ENCODE assay signal across 14 cellular contexts in the genomic region with DNA sequence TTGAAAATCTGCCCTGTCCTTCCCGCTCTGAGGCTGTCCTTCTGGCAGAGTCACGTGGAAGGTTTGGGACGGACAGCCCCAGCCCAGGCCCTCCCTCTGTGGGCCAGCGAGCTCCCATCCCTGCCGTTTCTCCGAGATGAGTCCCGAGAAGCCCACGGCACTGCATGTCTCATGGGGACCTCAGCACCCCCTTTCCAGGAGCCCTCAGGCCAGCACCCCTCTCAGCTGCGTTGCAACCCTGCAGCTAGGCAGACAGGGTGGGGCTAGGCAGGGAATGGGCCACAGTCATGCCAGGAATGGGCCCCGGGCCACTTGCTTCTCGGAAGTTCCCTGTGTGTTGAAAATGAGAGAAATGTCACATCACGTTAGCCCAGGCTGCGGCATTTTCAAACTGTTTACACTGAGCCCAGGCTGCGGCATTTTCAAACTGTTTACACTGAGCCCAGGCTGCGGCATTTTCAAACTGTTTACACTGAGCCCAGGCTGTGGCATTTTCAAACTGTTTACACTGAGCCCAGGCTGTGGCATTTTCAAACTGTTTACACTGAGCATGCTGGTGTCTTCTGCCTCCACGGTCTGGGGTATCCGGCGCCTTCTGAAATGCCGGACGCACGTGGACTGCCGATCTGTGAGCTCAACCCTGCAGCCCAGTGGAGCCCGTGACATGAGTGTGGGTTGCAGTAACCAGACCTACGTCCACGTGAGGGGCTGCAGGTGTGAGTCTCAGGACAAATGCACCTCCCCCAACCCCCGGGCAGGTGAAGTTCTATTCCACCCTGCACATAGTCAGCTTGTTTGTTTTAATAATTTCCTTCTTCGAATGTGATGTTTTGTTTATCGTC. TPM values are rescaled to one million over a fixed set of nuclear protein-coding genes. Genes with fewer than 3 reads are reported as not detected.
DNase-seq lines count a peak whose midpoint lies in the region; ATAC-seq and TF ChIP-seq lines count a peak whose summit lies in the region.
"Had no signal": no experiment of that assay in that cellular context is flagged by ENCODE, and none has a peak within 500 bp of the region (broad histone marks: within the 10 kb centered on the region; RNA-seq: fewer than 3 reads in every experiment).

No MANE protein-coding gene starts in this region.

- H3K4me2 ChIP-seq in PC-9, result peak overlapping the region; percentile 73

- no peaks in the 10 kb centered on the region for H3K9me3 ChIP-seq in PC-9 (ENCODE audit: insufficient read depth, low read depth)
- H3K9me3 ChIP-seq in esophagus squamous epithelium, result no peaks in the 10 kb centered on the region
- no peaks in the 10 kb centered on the region for H3K9me3 ChIP-seq in muscle layer of duodenum (ENCODE audit: control insufficient read depth in 1 of 2, low read length in 2 of 2)
- no peaks in the 10 kb centered on the region for H3K9me3 ChIP-seq in upper lobe of left lung

- H4K20me1 ChIP-seq in PC-9 (ENCODE audit: insufficient read depth), result no peaks in the 10 kb centered on the region

- no peak overlapping the region for H3K27ac Mint-ChIP-seq in activated CD4-positive, alpha-beta T cell treated with anti-CD3 and anti-CD28 coated beads for 36 hours
- H3K27ac Mint-ChIP-seq: stimulated activated naive CD8-positive, alpha-beta T cell treated with anti-CD3 and anti-CD28 coated beads, Interleukin-15, amount 100 ng/mL, for 72 hours had no signal

- no TSS peak for BruUV-seq in PC-9 (replicated peaks; lab: Mats Ljungman, UMichigan)

- TF ChIP-seq EP300 in upper lobe of left lung (IDR thresholded peaks at IDR 0.05), result peak in 3 of 4 donors; percentile 43 to 73 (median 63)

- H3K27me3 Mint-ChIP-seq in activated CD4-positive, alpha-beta T cell treated with anti-CD3 and anti-CD28 coated beads for 36 hours, result no peaks in the 10 kb centered on the region
- H3K27me3 Mint-ChIP-seq: stimulated activated naive CD8-positive, alpha-beta T cell treated with anti-CD3 and anti-CD28 coated beads, Interleukin-15, amount 100 ng/mL, for 72 hours had no signal

- H3K4me1 ChIP-seq in PC-9 (replicated peaks; ENCODE audit: insufficient read depth) (peaks cover 45% of the 10 kb centered on the region), esophagus squamous epithelium (peaks cover 10 to 71% (median 59%) of the 10 kb centered on the region in 3 donors), muscle layer of duodenum (ENCODE audit: control insufficient read depth in 1 of 2, insufficient read depth in 2 of 2, low read length in 2 of 2) (peaks cover 10 to 36% of the 10 kb centered on the region in 2 donors), upper lobe of left lung (peaks cover 30 to 37% (median 34%) of the 10 kb centered on the region in 4 donors)

- no peak overlapping the region for H3K4me3 Mint-ChIP-seq in activated CD4-positive, alpha-beta T cell treated with anti-CD3 and anti-CD28 coated beads for 36 hours
- H3K4me3 Mint-ChIP-seq: stimulated activated naive CD8-positive, alpha-beta T cell treated with anti-CD3 and anti-CD28 coated beads, Interleukin-15, amount 100 ng/mL, for 72 hours had no signal

- H3K9me3 Mint-ChIP-seq in activated CD4-positive, alpha-beta T cell treated with anti-CD3 and anti-CD28 coated beads for 36 hours (ENCODE audit: low read depth), result no peaks in the 10 kb centered on the region
- H3K9me3 Mint-ChIP-seq: stimulated activated naive CD8-positive, alpha-beta T cell treated with anti-CD3 and anti-CD28 coated beads, Interleukin-15, amount 100 ng/mL, for 72 hours had no signal

- H3K36me3 ChIP-seq in PC-9 (ENCODE audit: low read depth) (no peaks in the 10 kb centered on the region), esophagus squamous epithelium (no peaks in the 10 kb centered on the region), muscle layer of duodenum (ENCODE audit: control insufficient read depth in 1 of 2, insufficient read depth in 2 of 2, low read length in 2 of 2) (peaks cover 0 to 7% of the 10 kb centered on the region in 2 donors), upper lobe of left lung (no peaks in the 10 kb centered on the region)

- POLR2A ChIA-PET in PC-9 (lab: Charles Lee; ENCODE audit: unreplicated experiment), result interaction anchor here (0.6 to 0.7 kb wide), 2 partner anchors 141 to 185 kb away, joined by 3 read pairs; no protein-coding TSS in a partner anchor
- POLR2A ChIA-PET in activated CD4-positive, alpha-beta T cell treated with anti-CD3 and anti-CD28 coated beads for 36 hours (lab: Charles Lee), result no interaction called here

- TF ChIP-seq CTCF in PC-9 (conservative IDR thresholded peaks at IDR 0.05) (no peak), esophagus squamous epithelium (IDR thresholded peaks at IDR 0.05) (no peak), upper lobe of left lung (IDR thresholded peaks at IDR 0.05) (no peak)

- H3F3A ChIP-seq in PC-9 (ENCODE audit: insufficient read depth, low read depth), result peaks cover 42% of the 10 kb centered on the region; the same call in 1 of the 2 replicates

- WGBS in esophagus squamous epithelium, 2 donors, result 42 to 57% methylated on average over 5 to 22 of the region's 28 CpGs
- 31 to 41% methylated on average over 12 to 21 of the region's 28 CpGs for WGBS in upper lobe of left lung, 2 donors

- H3K79me2 ChIP-seq in PC-9 (ENCODE audit: low read depth), result peaks cover 7% of the 10 kb centered on the region; the same call in 1 of the 2 replicates

- H3K9me2 ChIP-seq in PC-9 (ENCODE audit: insufficient read depth), result no peaks in the 10 kb centered on the region

- peak; percentile 90 to 94 for DNase-seq in PC-9
- no peak for DNase-seq in esophagus squamous epithelium (lab: John Stamatoyannopoulos, UW)
- DNase-seq in upper lobe of left lung, result peak; percentile 73 to 83
- no peak for DNase-seq in stimulated activated CD4-positive, alpha-beta T cell treated with anti-CD3 and anti-CD28 coated beads, Interleukin-12 subunit alpha, Interleukin-12 subunit beta, amount 100 ng/mL, for 4 hours
- no peak for DNase-seq in HT-29 (ENCODE audit: low spot score)
- no peak for DNase-seq in activated CD4-positive, alpha-beta T cell treated with anti-CD3 and anti-CD28 coated beads for 36 hours
- DNase-seq in NCI-H226, result no peak
- DNase-seq: activated effector memory CD4-positive, alpha-beta T cell treated with Interleukin-2 at 50 U/mL for 16 hours; GDM1; NCI-H2081; stimulated activated naive CD8-positive, alpha-beta T cell treated with anti-CD3 and anti-CD28 coated beads, Interleukin-15, amount 100 ng/mL, for 72 hours had no signal

- no peaks in the 10 kb centered on the region for H3K4me1 Mint-ChIP-seq in activated CD4-positive, alpha-beta T cell treated with anti-CD3 and anti-CD28 coated beads for 36 hours
- H3K4me1 Mint-ChIP-seq: stimulated activated naive CD8-positive, alpha-beta T cell treated with anti-CD3 and anti-CD28 coated beads, Interleukin-15, amount 100 ng/mL, for 72 hours had no signal

- TF ChIP-seq POLR2A in esophagus squamous epithelium (IDR thresholded peaks at IDR 0.05) (no peak), upper lobe of left lung (IDR thresholded peaks at IDR 0.05) (no peak)

- peak overlapping the region; percentile 30; the same call in 1 of the 2 replicates for H3K4me3 ChIP-seq in PC-9
- peak overlapping the region in 3 of 4 donors; percentile 12 to 45 (median 27) for H3K4me3 ChIP-seq in esophagus squamous epithelium
- peak overlapping the region in 1 of 2 donors; percentile 39 for H3K4me3 ChIP-seq in muscle layer of duodenum (ENCODE audit: low read depth in 1 of 2, low read length in 2 of 2)
- H3K4me3 ChIP-seq in upper lobe of left lung, result peak overlapping the region in 3 of 4 donors; percentile 7 to 34 (median 29)

- CTCF ChIA-PET in PC-9 (lab: Charles Lee), result no interaction called here
- CTCF ChIA-PET in activated CD4-positive, alpha-beta T cell treated with anti-CD3 and anti-CD28 coated beads for 36 hours (lab: Charles Lee), result no interaction called here

- intact Hi-C loops in PC-9 (cut with micrococcal nuclease; ENCODE audit: unreplicated experiment), result no loop called here
- intact Hi-C loops in esophagus squamous epithelium (cut with DNase I), result no loop called here
- intact Hi-C loops in activated CD4-positive, alpha-beta T cell treated with anti-CD3 and anti-CD28 coated beads for 36 hours (cut with DNase I, micrococcal nuclease), result no loop called here

- H3K27ac ChIP-seq in PC-9 (peak overlapping the region; percentile 64), esophagus squamous epithelium (peak overlapping the region; percentile 54 to 89 (median 84)), muscle layer of duodenum (ENCODE audit: low read length) (peak overlapping the region; percentile 90), upper lobe of left lung (peak overlapping the region; percentile 78 to 93 (median 81))

- H3K27me3 ChIP-seq in PC-9 (ENCODE audit: insufficient read depth, low read depth) (no peaks in the 10 kb centered on the region), esophagus squamous epithelium (no peaks in the 10 kb centered on the region), muscle layer of duodenum (ENCODE audit: low read depth, low read length) (no peaks in the 10 kb centered on the region), upper lobe of left lung (no peaks in the 10 kb centered on the region)

- no peaks in the 10 kb centered on the region for H3K36me3 Mint-ChIP-seq in activated CD4-positive, alpha-beta T cell treated with anti-CD3 and anti-CD28 coated beads for 36 hours (ENCODE audit: low read depth)

- peak overlapping the region; percentile 3; the same call in 1 of the 2 replicates for H2AFZ ChIP-seq in PC-9

- ATAC-seq in upper lobe of left lung (ENCODE audit: low FRiP score in 2 of 2), result peak; percentile 76 to 87
- ATAC-seq in activated CD4-positive, alpha-beta T cell treated with anti-CD3 and anti-CD28 coated beads for 36 hours, result no peak
- ATAC-seq: stimulated activated naive CD8-positive, alpha-beta T cell treated with anti-CD3 and anti-CD28 coated beads, Interleukin-15, amount 100 ng/mL, for 72 hours had no signal

RNA-seq across cellular contexts. Expression of a gene that starts 42.6 kb away (rescaled TPM):
- total RNA-seq in PC-9 (2021), result 31.0 and 34.0 TPM in 2 replicates
- total RNA-seq in esophagus squamous epithelium, result 10 to 100 TPM in 3 of 4 donors, 1 to 10 TPM in 1; 8.5 to 16.0 (median 13.7) TPM
- total RNA-seq in upper lobe of left lung, result 10 to 100 TPM; 17.7 to 53.7 (median 46.8) TPM
- not detected in 2 replicates for total RNA-seq in HT-29 (2014; rRNA removed; shearing (Covaris generic))
- under 1 TPM; 0.21 to 0.59 TPM for total RNA-seq in activated CD4-positive, alpha-beta T cell treated with anti-CD3 and anti-CD28 coated beads for 36 hours
- total RNA-seq: T-helper 1 cell treated with Interleukin-12 subunit alpha and Interleukin-12 subunit beta and Interleukin-4 antibody, amounts not matched to agents 30 ng/mL and 1 ng/mL, for 36 hours had no signal

RNA-seq across cellular contexts. Expression of a gene that starts 55.0 kb away (rescaled TPM):
- total RNA-seq in PC-9 (2021), result not detected in 2 replicates
- total RNA-seq in esophagus squamous epithelium, result not detected
- total RNA-seq in upper lobe of left lung, result not detected
- total RNA-seq in HT-29 (2014; rRNA removed; shearing (Covaris generic)), result not detected in 2 replicates
- not detected for total RNA-seq in activated CD4-positive, alpha-beta T cell treated with anti-CD3 and anti-CD28 coated beads for 36 hours
- total RNA-seq: frontal cortex; T-helper 1 cell treated with Interleukin-12 subunit alpha and Interleukin-12 subunit beta and Interleukin-4 antibody, amounts not matched to agents 30 ng/mL and 1 ng/mL, for 36 hours had no signal

Comparison
In these comparisons a context has a peak if more than half of its experiments do, and no peak if none do; other contexts are left out.
1. DNase-seq: peak in PC-9 (2 of 2) and upper lobe of left lung (2 of 2); none in esophagus squamous epithelium (single experiment), stimulated activated CD4-positive, alpha-beta T cell treated with anti-CD3 and anti-CD28 coated beads, Interleukin-12 subunit alpha, Interleukin-12 subunit beta, amount 100 ng/mL, for 4 hours (single experiment), HT-29 (single experiment), activated CD4-positive, alpha-beta T cell treated with anti-CD3 and anti-CD28 coated beads for 36 hours (single experiment) and NCI-H226 (single experiment).
2. Peak in every context shown above with its lines, with median percentiles within 50 percentile points of each other: H3K27ac ChIP-seq.